26 cellular contexts compared by ENCODE assay signal in genomic region chr7:45102785-45103712, GRCh38. TPM values are rescaled to one million over a fixed set of nuclear protein-coding genes. Genes with fewer than 3 reads are reported as not detected.
"Had no signal": no experiment of that assay in that cellular context is flagged by ENCODE, and none has a peak within 500 bp of the region (broad histone marks: within the 10 kb centered on the region; RNA-seq: fewer than 3 reads in every experiment).

No MANE protein-coding gene starts in this region.

- H3K27me3 ChIP-seq: foreskin keratinocyte, hepatocyte, left lung, ovary, stomach, transverse colon had no signal

- H3K4me3 ChIP-seq: hepatocyte, left lung, ovary, skin epidermis, stomach, transverse colon had no signal

- H3K27ac ChIP-seq: foreskin keratinocyte, hepatocyte, left lung, ovary, skin epidermis, stomach, transverse colon had no signal

- H3K27me3 Mint-ChIP-seq: activated B cell treated with CpG ODN at 0.5 μM for 24 hours; activated CD4-positive, alpha-beta T cell treated with anti-CD3 and anti-CD28 coated beads for 36 hours; activated CD8-positive, alpha-beta memory T cell treated with anti-CD3 and anti-CD28 coated beads, Interleukin-2, amount 10 ng/mL, durations not matched to agents 7 days and 5 days; brain; dendritic cell treated with granulocyte-macrophage colony-stimulating factor and Interleukin-4, amounts not matched to agents 40 ng/mL and 50 ng/mL, for 4 days; natural killer cell treated with Interleukin-12 subunit alpha and Interleukin-12 subunit beta and Interleukin-15 and Interleukin-18, amount 100 ng/mL, for 72 hours; stimulated activated memory B cell treated with anti-CD40 and anti-IgM and Interleukin-4, amounts not matched to agents 10 μg/mL and 1 μg/mL and 100 μg/mL, for 72 hours had no signal

- DNase-seq: activated B cell treated with CpG ODN at 0.5 μM for 24 hours; activated CD4-positive, alpha-beta T cell treated with anti-CD3 and anti-CD28 coated beads for 36 hours; activated CD4-positive, alpha-beta T cell treated with anti-CD3 and anti-CD28 coated beads, Interleukin-2, amount 50 U/mL, for 4 hours; activated CD8-positive, alpha-beta memory T cell treated with anti-CD3 and anti-CD28 coated beads, Interleukin-2, amount 10 ng/mL, durations not matched to agents 7 days and 5 days; activated naive CD4-positive, alpha-beta T cell treated with Interleukin-2 at 50 U/mL for 16 hours; effector CD8-positive, alpha-beta T cell; foreskin keratinocyte; immature natural killer cell; kidney glomerular epithelial cell; left lung; midbrain; stimulated activated CD4-positive, alpha-beta T cell treated with anti-CD3 and anti-CD28 coated beads, Interleukin-1b, Interleukin-23, amount 100 ng/mL, for 48 hours; stomach; T1000; transverse colon had no signal

- H3K4me2 ChIP-seq: hepatocyte had no signal

- H3K36me3 ChIP-seq: ovary had no signal

- ATAC-seq: activated CD4-positive, alpha-beta T cell treated with anti-CD3 and anti-CD28 coated beads for 36 hours; activated CD8-positive, alpha-beta memory T cell treated with anti-CD3 and anti-CD28 coated beads, Interleukin-2, amount 10 ng/mL, durations not matched to agents 7 days and 5 days; foreskin keratinocyte; left lung; natural killer cell treated with Interleukin-12 subunit alpha and Interleukin-12 subunit beta and Interleukin-15 and Interleukin-18, amount 100 ng/mL, for 72 hours; right cardiac atrium; stimulated activated memory B cell treated with anti-CD40 and anti-IgM and Interleukin-4, amounts not matched to agents 10 μg/mL and 1 μg/mL and 100 μg/mL, for 72 hours had no signal

- H3K4me3 Mint-ChIP-seq: activated B cell treated with CpG ODN at 0.5 μM for 24 hours; activated CD4-positive, alpha-beta T cell treated with anti-CD3 and anti-CD28 coated beads for 36 hours; activated CD8-positive, alpha-beta memory T cell treated with anti-CD3 and anti-CD28 coated beads, Interleukin-2, amount 10 ng/mL, durations not matched to agents 7 days and 5 days; brain; dendritic cell treated with granulocyte-macrophage colony-stimulating factor and Interleukin-4, amounts not matched to agents 40 ng/mL and 50 ng/mL, for 4 days; immature natural killer cell; natural killer cell treated with Interleukin-12 subunit alpha and Interleukin-12 subunit beta and Interleukin-15 and Interleukin-18, amount 100 ng/mL, for 72 hours; stimulated activated memory B cell treated with anti-CD40 and anti-IgM and Interleukin-4, amounts not matched to agents 10 μg/mL and 1 μg/mL and 100 μg/mL, for 72 hours; T-helper 1 cell treated with Interleukin-12 subunit alpha and Interleukin-12 subunit beta and Interleukin-4 antibody, amounts not matched to agents 30 μg/mL and 1 μg/mL, for 36 hours had no signal

- H3K4me1 ChIP-seq: foreskin keratinocyte had no signal

- H2AFZ ChIP-seq: hepatocyte had no signal

- H3K9me3 Mint-ChIP-seq: activated B cell treated with CpG ODN at 0.5 μM for 24 hours; brain; dendritic cell treated with granulocyte-macrophage colony-stimulating factor and Interleukin-4, amounts not matched to agents 40 ng/mL and 50 ng/mL, for 4 days; immature natural killer cell; natural killer cell treated with Interleukin-12 subunit alpha and Interleukin-12 subunit beta and Interleukin-15 and Interleukin-18, amount 100 ng/mL, for 72 hours; stimulated activated memory B cell treated with anti-CD40 and anti-IgM and Interleukin-4, amounts not matched to agents 10 μg/mL and 1 μg/mL and 100 μg/mL, for 72 hours; T-helper 1 cell treated with Interleukin-12 subunit alpha and Interleukin-12 subunit beta and Interleukin-4 antibody, amounts not matched to agents 30 μg/mL and 1 μg/mL, for 36 hours had no signal

- H3K9me3 ChIP-seq: left lung, ovary, stomach, transverse colon had no signal

- H3K36me3 Mint-ChIP-seq: natural killer cell treated with Interleukin-12 subunit alpha and Interleukin-12 subunit beta and Interleukin-15 and Interleukin-18, amount 100 ng/mL, for 72 hours had no signal

- H3K27ac Mint-ChIP-seq: activated B cell treated with CpG ODN at 0.5 μM for 24 hours; activated CD8-positive, alpha-beta memory T cell treated with anti-CD3 and anti-CD28 coated beads, Interleukin-2, amount 10 ng/mL, durations not matched to agents 7 days and 5 days; brain; dendritic cell treated with granulocyte-macrophage colony-stimulating factor and Interleukin-4, amounts not matched to agents 40 ng/mL and 50 ng/mL, for 4 days; natural killer cell treated with Interleukin-12 subunit alpha and Interleukin-12 subunit beta and Interleukin-15 and Interleukin-18, amount 100 ng/mL, for 72 hours; stimulated activated memory B cell treated with anti-CD40 and anti-IgM and Interleukin-4, amounts not matched to agents 10 μg/mL and 1 μg/mL and 100 μg/mL, for 72 hours; T-helper 1 cell treated with Interleukin-12 subunit alpha and Interleukin-12 subunit beta and Interleukin-4 antibody, amounts not matched to agents 30 μg/mL and 1 μg/mL, for 36 hours had no signal

RNA-seq across cellular contexts. Expression of gene RAMP3, which starts 54.5 kb away (rescaled TPM):
- total RNA-seq: activated B cell treated with CpG ODN at 0.5 μM for 24 hours; activated CD4-positive, alpha-beta T cell treated with anti-CD3 and anti-CD28 coated beads for 36 hours; activated CD8-positive, alpha-beta memory T cell treated with anti-CD3 and anti-CD28 coated beads, Interleukin-2, amount 10 ng/mL, durations not matched to agents 7 days and 5 days; chondrocyte; foreskin keratinocyte; hepatocyte; natural killer cell treated with Interleukin-12 subunit alpha and Interleukin-12 subunit beta and Interleukin-15 and Interleukin-18, amount 100 ng/mL, for 72 hours; pulmonary artery endothelial cell had no signal
